In genomic region chr6:137095651-137096238, GRCh38 we compare ENCODE assay signal across 8 cellular contexts. TPM values are rescaled to one million over a fixed set of nuclear protein-coding genes. Genes with fewer than 3 reads are reported as not detected.
DNase-seq lines count a peak whose midpoint lies in the region; ATAC-seq and TF ChIP-seq lines count a peak whose summit lies in the region.

No MANE protein-coding gene starts in this region.

- intact Hi-C loops in A673 (cut with micrococcal nuclease; ENCODE audit: unreplicated experiment) = loop anchor here (2.0 kb wide), 2 partner anchors 219 to 545 kb away; no protein-coding TSS in a partner anchor

- TF ChIP-seq POLR2A in GM18505 (IDR thresholded peaks at IDR 0.05; ENCODE audit: borderline replicate concordance, extremely low read depth, insufficient read depth, insufficient read length) = no peak

- CTCF ChIA-PET in A673 (lab: Charles Lee) = no interaction called here

- POLR2A ChIA-PET in A673 (lab: Charles Lee; ENCODE audit: low non-redundant PET) = interaction anchor here (0.6 kb wide), 1 partner anchor 157 kb away, joined by 8 read pairs; no protein-coding TSS in a partner anchor

- ATAC-seq in GM18505 (IDR thresholded peaks at IDR 0.05; ENCODE audit: unreplicated experiment) = peak; percentile 71
- peak; percentile 64 for ATAC-seq in GM21360 (IDR thresholded peaks at IDR 0.05; ENCODE audit: unreplicated experiment)
- ATAC-seq in HG03378 (IDR thresholded peaks at IDR 0.05; ENCODE audit: unreplicated experiment) = peak; percentile 72
- no peak for ATAC-seq in central memory CD8-positive, alpha-beta T cell (replicated peaks; ENCODE audit: extremely low read depth, poor library complexity, severe bottlenecking)

- peak overlapping the region; percentile 2 for H3K27ac Mint-ChIP-seq in central memory CD8-positive, alpha-beta T cell (ENCODE audit: low read depth)

- no peaks in the 10 kb centered on the region for H3K9me3 Mint-ChIP-seq in central memory CD8-positive, alpha-beta T cell

- DNase-seq in central memory CD8-positive, alpha-beta T cell (ENCODE audit: low spot score in 2 of 2) = no peak
- no peak for DNase-seq in coronary artery (ENCODE audit: low spot score)
- no peak for DNase-seq in NCI-H510A treated with DMSO at 0.1 percent for 48 hours (lab: John Stamatoyannopoulos, UW)
- no peak for DNase-seq in GOT3 (lab: John Stamatoyannopoulos, UW)
- DNase-seq in A673 (ENCODE audit: low spot score) = no peak

- H3K9me3 ChIP-seq in A673 (ENCODE audit: low read depth, low read length, poor library complexity, severe bottlenecking) = no peaks in the 10 kb centered on the region

- no peak overlapping the region for H3K4me3 ChIP-seq in coronary artery
- no peak overlapping the region for H3K4me3 ChIP-seq in A673 (ENCODE audit: low read depth, low read length, poor library complexity, severe bottlenecking)

- TF ChIP-seq CTCF in coronary artery (IDR thresholded peaks at IDR 0.05) (no peak), A673 (conservative IDR thresholded peaks at IDR 0.05; ENCODE audit: low read depth, low read length) (no peak)

- H3K27ac ChIP-seq in coronary artery (no peak overlapping the region), A673 (ENCODE audit: low read depth, low read length, poor library complexity, severe bottlenecking) (no peak overlapping the region)

- no peaks in the 10 kb centered on the region for H3K27me3 Mint-ChIP-seq in central memory CD8-positive, alpha-beta T cell

- no peaks in the 10 kb centered on the region for H3K27me3 ChIP-seq in A673 (replicated peaks; ENCODE audit: insufficient read depth, low read depth, low read length, poor library complexity)

- peaks cover 10% of the 10 kb centered on the region for H3K4me1 Mint-ChIP-seq in central memory CD8-positive, alpha-beta T cell

- H3K36me3 Mint-ChIP-seq in central memory CD8-positive, alpha-beta T cell (ENCODE audit: insufficient read depth) = peaks cover 2% of the 10 kb centered on the region

- no peak overlapping the region for H3K4me3 Mint-ChIP-seq in central memory CD8-positive, alpha-beta T cell

- no peaks in the 10 kb centered on the region for H3K4me1 ChIP-seq in A673 (ENCODE audit: insufficient read depth, low read length, poor library complexity, severe bottlenecking)

- BruUV-seq in A673 (replicated peaks; lab: Mats Ljungman, UMichigan) = no TSS peak

- no peaks in the 10 kb centered on the region for H3K36me3 ChIP-seq in A673 (ENCODE audit: insufficient read depth, low read length, poor library complexity, severe bottlenecking)

RNA-seq across cellular contexts. Expression of gene IL20RA, which starts 51.0 kb away (rescaled TPM):
- total RNA-seq in A673 (2021) = not detected in 2 replicates
